11 cellular contexts compared by ENCODE assay signal in genomic region chr15:62124176-62124952, GRCh38. TPM values are rescaled to one million over a fixed set of nuclear protein-coding genes. Genes with fewer than 3 reads are reported as not detected.
DNase-seq lines count a peak whose midpoint lies in the region; ATAC-seq, FAIRE-seq and TF ChIP-seq lines count a peak whose summit lies in the region.
"Had no signal": no experiment of that assay in that cellular context is flagged by ENCODE, and none has a peak within 500 bp of the region (broad histone marks: within the 10 kb centered on the region; RNA-seq: fewer than 3 reads in every experiment).

No MANE protein-coding gene starts in this region.

- ATAC-seq in pancreas = peak; percentile 71 to 82 (median 77)
- ATAC-seq in GM18517 (IDR thresholded peaks at IDR 0.05; ENCODE audit: unreplicated experiment) = no peak

- H3K9me3 ChIP-seq in pancreas = no peaks in the 10 kb centered on the region

- intact Hi-C loops in pancreas (cut with DNase I) = no loop called here

- H3K27me3 ChIP-seq in pancreas = no peaks in the 10 kb centered on the region

- DNase-seq in NCI-H510A treated with DMSO at 0.1 percent for 48 hours (lab: John Stamatoyannopoulos, UW) (peak; percentile 53), NCI-H510A (lab: John Stamatoyannopoulos, UW) (no peak), NCI-H345 treated with DMSO at 0.1 percent for 48 hours (lab: John Stamatoyannopoulos, UW; ENCODE audit: unreplicated experiment) (peak; percentile 34), choroid plexus epithelial cell (ENCODE audit: low read depth) (peak; percentile 59), pancreas (no peak), mesenteric fat pad (ENCODE audit: low spot score) (no peak), cortex of kidney (lab: John Stamatoyannopoulos, UW) (no peak)
- DNase-seq: stimulated activated CD4-positive, alpha-beta T cell treated with anti-CD3 and anti-CD28 coated beads, Interleukin-12 subunit alpha, Interleukin-12 subunit beta, amount 100 ng/mL, for 4 hours had no signal

- peak overlapping the region; percentile 34 to 89 (median 72) for H3K27ac ChIP-seq in pancreas

- TF ChIP-seq CTCF in choroid plexus epithelial cell (conservative IDR thresholded peaks at IDR 0.05; ENCODE audit: low read depth, low read length) (no peak), pancreas (IDR thresholded peaks at IDR 0.05) (no peak)

- 11 to 17% methylated on average over 6 of the region's 6 CpGs for WGBS in pancreas, 2 donors

- FAIRE-seq in pancreas (lab: Jason Lieb, UNC) = peak; percentile 23
- FAIRE-seq: A204.1 had no signal

- H3K36me3 ChIP-seq in pancreas = no peaks in the 10 kb centered on the region

- peaks cover 19 to 36% (median 29%) of the 10 kb centered on the region in 3 donors for H3K4me1 ChIP-seq in pancreas

- H3K4me3 ChIP-seq in choroid plexus epithelial cell (ENCODE audit: low read depth, low read length) = no peak overlapping the region
- no peak overlapping the region for H3K4me3 ChIP-seq in pancreas

RNA-seq across cellular contexts. Expression of gene C2CD4B, which starts 40.7 kb away (rescaled TPM):
- total RNA-seq in pancreas (100 to 1,000 TPM in 1 of 6 donors, 10 to 100 TPM in 5; 26.4 to 167 (median 44.8) TPM), mesenteric fat pad (12.1 TPM)
- 10 to 100 TPM; 25.1 to 36.2 TPM for polyA plus RNA-seq in pancreas

RNA-seq across cellular contexts. Expression of gene C2CD4A, which starts 57.6 kb away (rescaled TPM):
- total RNA-seq in pancreas (10 to 100 TPM in 1 of 6 donors, 1 to 10 TPM in 5; 1.2 to 16.1 (median 2.7) TPM), mesenteric fat pad (not detected)
- 1 to 10 TPM; 2.2 to 3.5 TPM for polyA plus RNA-seq in pancreas
- total RNA-seq: T-helper 1 cell treated with Interleukin-12 subunit alpha and Interleukin-12 subunit beta and Interleukin-4 antibody, amounts not matched to agents 30 ng/mL and 1 ng/mL, for 36 hours had no signal

Comparison
In these comparisons a context has a peak if more than half of its experiments do, and no peak if none do; other contexts are left out.
1. DNase-seq: peak in NCI-H510A treated with DMSO at 0.1 percent for 48 hours (single experiment), NCI-H345 treated with DMSO at 0.1 percent for 48 hours (single experiment) and choroid plexus epithelial cell (single experiment); none in NCI-H510A (single experiment), pancreas (0 of 6), mesenteric fat pad (single experiment) and cortex of kidney (single experiment).